Comparison of ENCODE assay signal across 12 cellular contexts in genomic region chr10:69332278-69333010, GRCh38. TPM values are rescaled to one million over a fixed set of nuclear protein-coding genes. Genes with fewer than 3 reads are reported as not detected.
DNase-seq lines count a peak whose midpoint lies in the region; TF ChIP-seq lines count a peak whose summit lies in the region.
"Had no signal": no experiment of that assay in that cellular context is flagged by ENCODE, and none has a peak within 500 bp of the region (broad histone marks: within the 10 kb centered on the region; RNA-seq: fewer than 3 reads in every experiment).

No MANE protein-coding gene starts in this region.

- H3K4me1 Mint-ChIP-seq in CD14-positive monocyte (peaks cover 87% of the 10 kb centered on the region), osteocyte (ENCODE audit: unreplicated experiment) (peaks cover 47% of the 10 kb centered on the region), immature natural killer cell (peaks cover 47 to 51% of the 10 kb centered on the region in 2 donors)

- peaks cover 0 to 1% (median under 1%) of the 10 kb centered on the region in 3 donors for H3K27me3 Mint-ChIP-seq in CD14-positive monocyte (ENCODE audit: low read depth in 3 of 3)
- H3K27me3 Mint-ChIP-seq in osteocyte (ENCODE audit: unreplicated experiment): no peaks in the 10 kb centered on the region
- H3K27me3 Mint-ChIP-seq in immature natural killer cell (ENCODE audit: low read depth in 3 of 3): no peaks in the 10 kb centered on the region
- H3K27me3 Mint-ChIP-seq: stimulated activated naive B cell treated with anti-CD40 and anti-IgM and Interleukin-4, amounts not matched to agents 10 μg/mL and 1 μg/mL and 100 μg/mL, for 72 hours had no signal

- intact Hi-C loops in CD14-positive monocyte (cut with micrococcal nuclease): no loop called here

- H3K4me3 Mint-ChIP-seq in CD14-positive monocyte (no peak overlapping the region), osteocyte (ENCODE audit: unreplicated experiment) (no peak overlapping the region), immature natural killer cell (no peak overlapping the region)
- H3K4me3 Mint-ChIP-seq: stimulated activated naive B cell treated with anti-CD40 and anti-IgM and Interleukin-4, amounts not matched to agents 10 μg/mL and 1 μg/mL and 100 μg/mL, for 72 hours had no signal

- H3K4me3 ChIP-seq in epithelial cell of esophagus (ENCODE audit: low read length): no peak overlapping the region
- H3K4me3 ChIP-seq: SK-N-MC had no signal

- H3K36me3 Mint-ChIP-seq in CD14-positive monocyte (peaks cover 13 to 38% of the 10 kb centered on the region in 2 donors), osteocyte (ENCODE audit: unreplicated experiment) (no peaks in the 10 kb centered on the region), immature natural killer cell (peaks cover 0 to 3% (median 3%) of the 10 kb centered on the region in 3 donors)

- H3K27ac Mint-ChIP-seq in CD14-positive monocyte: peak overlapping the region; percentile 30 to 97 (median 85)
- H3K27ac Mint-ChIP-seq in osteocyte (ENCODE audit: unreplicated experiment): peak overlapping the region; percentile 65
- peak overlapping the region in 2 of 6 donors; percentile 5 to 40 for H3K27ac Mint-ChIP-seq in immature natural killer cell
- H3K27ac Mint-ChIP-seq: stimulated activated naive B cell treated with anti-CD40 and anti-IgM and Interleukin-4, amounts not matched to agents 10 μg/mL and 1 μg/mL and 100 μg/mL, for 72 hours had no signal

- DNase-seq in CD14-positive monocyte (ENCODE audit: low spot score): no peak
- peak; percentile 63 for DNase-seq in NCI-H2029 (lab: John Stamatoyannopoulos, UW)
- peak; percentile 84 for DNase-seq in epithelial cell of esophagus (ENCODE audit: low read depth)
- DNase-seq in osteocyte (ENCODE audit: extremely low spot score, unreplicated experiment): no peak
- DNase-seq in HCEC 1CT: no peak
- DNase-seq in ureter (ENCODE audit: low spot score): no peak
- DNase-seq in immature natural killer cell: no peak
- no peak for DNase-seq in NCI-H1436 treated with DMSO at 0.1 percent for 48 hours (lab: John Stamatoyannopoulos, UW)
- DNase-seq: GOT3; NCI-H2081; stimulated activated naive B cell treated with anti-CD40 and anti-IgM and Interleukin-4, amounts not matched to agents 10 μg/mL and 1 μg/mL and 100 μg/mL, for 72 hours had no signal

- H3K9me3 Mint-ChIP-seq in CD14-positive monocyte: no peaks in the 10 kb centered on the region
- H3K9me3 Mint-ChIP-seq in osteocyte (ENCODE audit: unreplicated experiment): no peaks in the 10 kb centered on the region
- no peaks in the 10 kb centered on the region for H3K9me3 Mint-ChIP-seq in immature natural killer cell
- H3K9me3 Mint-ChIP-seq: stimulated activated naive B cell treated with anti-CD40 and anti-IgM and Interleukin-4, amounts not matched to agents 10 μg/mL and 1 μg/mL and 100 μg/mL, for 72 hours had no signal

- TF ChIP-seq CTCF in CD14-positive monocyte (IDR thresholded peaks at IDR 0.05) (no peak), epithelial cell of esophagus (IDR thresholded peaks at IDR 0.05; ENCODE audit: insufficient read depth, low read depth, low read length, missing control alignments) (no peak), osteocyte (IDR thresholded peaks at IDR 0.05) (no peak)

RNA-seq across cellular contexts. Expression of gene HK1, which starts 54.1 kb away (rescaled TPM):
- polyA plus RNA-seq in CD14-positive monocyte: 100 to 1,000 TPM; 125 to 146 TPM
- total RNA-seq in osteocyte: 59.4 and 61.3 TPM in 2 replicates
- total RNA-seq in ureter: 139 TPM
- 10 to 100 TPM; 48.8 to 96.3 (median 72.2) TPM for polyA plus RNA-seq in immature natural killer cell

Comparison
In these comparisons a context has a peak if more than half of its experiments do, and no peak if none do; other contexts are left out.
1. DNase-seq: peak in NCI-H2029 (single experiment) and epithelial cell of esophagus (single experiment); none in CD14-positive monocyte (single experiment), osteocyte (single experiment), HCEC 1CT (single experiment), ureter (single experiment), immature natural killer cell (0 of 3) and NCI-H1436 treated with DMSO at 0.1 percent for 48 hours (single experiment).